11 cellular contexts compared by ENCODE assay signal in the genomic region with DNA sequence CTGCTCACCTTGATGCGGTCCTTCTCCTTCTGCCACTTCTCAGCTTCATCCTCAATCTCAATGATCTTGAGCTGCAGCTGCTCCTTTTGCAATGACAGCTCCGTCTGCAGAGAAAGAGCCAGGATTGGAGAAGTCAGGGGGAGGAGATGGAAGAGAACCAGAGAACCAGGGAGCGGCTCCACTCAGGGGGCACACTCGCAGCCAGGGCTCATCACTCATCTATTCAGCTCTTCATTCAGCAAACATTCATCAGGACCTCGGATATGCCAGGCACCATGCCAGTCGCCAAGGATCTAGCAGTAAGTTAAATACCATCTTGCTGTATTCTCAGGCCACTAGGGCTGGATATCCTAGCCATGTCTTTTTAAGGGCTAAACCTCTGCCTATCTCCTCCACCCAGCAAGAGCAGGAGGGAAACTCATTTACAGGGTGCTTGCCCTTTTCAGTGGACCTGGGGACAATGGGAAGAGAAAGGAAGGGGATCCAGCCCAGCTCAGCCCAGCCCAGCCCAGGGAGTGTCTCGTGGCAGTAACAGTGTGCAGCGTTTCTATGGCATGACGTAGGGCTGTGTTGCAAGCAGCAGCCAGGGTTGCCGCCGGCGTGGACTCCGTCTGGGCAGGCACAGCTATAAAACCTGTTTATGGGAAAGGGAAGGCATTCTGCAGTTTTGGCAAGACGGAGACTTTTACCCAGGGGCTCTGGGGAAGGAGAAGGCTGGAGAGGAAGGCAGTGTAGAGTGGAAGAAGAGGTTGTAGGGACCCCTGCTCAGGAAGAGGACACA. TPM values are rescaled to one million over a fixed set of nuclear protein-coding genes. Genes with fewer than 3 reads are reported as not detected.
DNase-seq lines count a peak whose midpoint lies in the region; ATAC-seq and TF ChIP-seq lines count a peak whose summit lies in the region.
"Had no signal": no experiment of that assay in that cellular context is flagged by ENCODE, and none has a peak within 500 bp of the region (broad histone marks: within the 10 kb centered on the region; RNA-seq: fewer than 3 reads in every experiment).

No MANE protein-coding gene starts in this region.

- no peaks in the 10 kb centered on the region for H3K9me3 ChIP-seq in MG63
- H3K9me3 ChIP-seq in effector memory CD4-positive, alpha-beta T cell (ENCODE audit: control insufficient read depth, low read length): no peaks in the 10 kb centered on the region

- no peaks in the 10 kb centered on the region for H3K36me3 ChIP-seq in MG63
- no peaks in the 10 kb centered on the region for H3K36me3 ChIP-seq in effector memory CD4-positive, alpha-beta T cell (ENCODE audit: control insufficient read depth, insufficient read depth, low read length)

- H3K27me3 Mint-ChIP-seq in activated CD8-positive, alpha-beta memory T cell treated with anti-CD3 and anti-CD28 coated beads, Interleukin-2, amount 10 ng/mL, durations not matched to agents 7 days and 5 days: no peaks in the 10 kb centered on the region

- no peak overlapping the region for H3K27ac Mint-ChIP-seq in activated CD8-positive, alpha-beta memory T cell treated with anti-CD3 and anti-CD28 coated beads, Interleukin-2, amount 10 ng/mL, durations not matched to agents 7 days and 5 days

- no peaks in the 10 kb centered on the region for H3K9me3 Mint-ChIP-seq in activated CD8-positive, alpha-beta memory T cell treated with anti-CD3 and anti-CD28 coated beads, Interleukin-2, amount 10 ng/mL, durations not matched to agents 7 days and 5 days (ENCODE audit: low read depth)

- H3K4me3 Mint-ChIP-seq in activated CD8-positive, alpha-beta memory T cell treated with anti-CD3 and anti-CD28 coated beads, Interleukin-2, amount 10 ng/mL, durations not matched to agents 7 days and 5 days: no peak overlapping the region

- no peak overlapping the region for H3K4me3 ChIP-seq in MG63
- H3K4me3 ChIP-seq in effector memory CD4-positive, alpha-beta T cell (ENCODE audit: insufficient read depth, low read depth, low read length, poor library complexity, severe bottlenecking): no peak overlapping the region

- no peaks in the 10 kb centered on the region for H3K27me3 ChIP-seq in MG63
- no peaks in the 10 kb centered on the region for H3K27me3 ChIP-seq in effector memory CD4-positive, alpha-beta T cell (replicated peaks; ENCODE audit: control insufficient read depth, insufficient read depth, low read length, poor library complexity, severe bottlenecking)

- TF ChIP-seq CTCF in omental fat pad (IDR thresholded peaks at IDR 0.05): no peak

- CTCF ChIA-PET in activated CD8-positive, alpha-beta memory T cell treated with anti-CD3 and anti-CD28 coated beads, Interleukin-2, amount 10 ng/mL, durations not matched to agents 7 days and 5 days (lab: Charles Lee): no interaction called here

- H3K4me1 ChIP-seq in effector memory CD4-positive, alpha-beta T cell (ENCODE audit: control insufficient read depth, insufficient read depth, low read length, poor library complexity, severe bottlenecking): no peaks in the 10 kb centered on the region

- H3K27ac ChIP-seq in effector memory CD4-positive, alpha-beta T cell (ENCODE audit: insufficient read depth, low read length, poor library complexity, severe bottlenecking): no peak overlapping the region

- H3K4me1 Mint-ChIP-seq in activated CD8-positive, alpha-beta memory T cell treated with anti-CD3 and anti-CD28 coated beads, Interleukin-2, amount 10 ng/mL, durations not matched to agents 7 days and 5 days: no peaks in the 10 kb centered on the region

- no peaks in the 10 kb centered on the region for H3K36me3 Mint-ChIP-seq in activated CD8-positive, alpha-beta memory T cell treated with anti-CD3 and anti-CD28 coated beads, Interleukin-2, amount 10 ng/mL, durations not matched to agents 7 days and 5 days

- ATAC-seq in omental fat pad (ENCODE audit: low FRiP score): peak; percentile 90
- ATAC-seq in GM21447 (IDR thresholded peaks at IDR 0.05; ENCODE audit: unreplicated experiment): no peak
- no peak for ATAC-seq in activated CD8-positive, alpha-beta memory T cell treated with anti-CD3 and anti-CD28 coated beads, Interleukin-2, amount 10 ng/mL, durations not matched to agents 7 days and 5 days

- DNase-seq in Ammon's horn (ENCODE audit: low spot score): peak; percentile 32
- DNase-seq in MG63: peak; percentile 86
- DNase-seq in epidermal melanocyte (ENCODE audit: insufficient read length, low spot score): peak; percentile 39
- peak; percentile 38 for DNase-seq in omental fat pad (ENCODE audit: low spot score)
- DNase-seq in activated CD8-positive, alpha-beta memory T cell treated with anti-CD3 and anti-CD28 coated beads, Interleukin-2, amount 10 ng/mL, durations not matched to agents 7 days and 5 days: no peak
- no peak for DNase-seq in NCI-H526 (lab: John Stamatoyannopoulos, UW)
- no peak for DNase-seq in effector memory CD4-positive, alpha-beta T cell
- DNase-seq: DND-41 had no signal

RNA-seq across cellular contexts. Expression of a gene that starts 9.3 kb away (rescaled TPM):
- total RNA-seq in MG63 (2014; rRNA removed; shearing (Covaris generic); ENCODE audit: low replicate concordance): not detected in 2 replicates
- 1 to 10 TPM; 1.3 to 5.7 (median 3.0) TPM for total RNA-seq in omental fat pad
- not detected for total RNA-seq in activated CD8-positive, alpha-beta memory T cell treated with anti-CD3 and anti-CD28 coated beads, Interleukin-2, amount 10 ng/mL, durations not matched to agents 7 days and 5 days
- total RNA-seq: dermis microvascular lymphatic vessel endothelial cell, lung microvascular endothelial cell had no signal

Comparison
In these comparisons a context has a peak if more than half of its experiments do, and no peak if none do; other contexts are left out.
1. DNase-seq: peak in Ammon's horn (single experiment), MG63 (single experiment), epidermal melanocyte (single experiment) and omental fat pad (single experiment); none in activated CD8-positive, alpha-beta memory T cell treated with anti-CD3 and anti-CD28 coated beads, Interleukin-2, amount 10 ng/mL, durations not matched to agents 7 days and 5 days (single experiment), NCI-H526 (0 of 2) and effector memory CD4-positive, alpha-beta T cell (0 of 3).